26 cellular contexts compared by ENCODE assay signal in genomic region chr1:221877365-221877764, GRCh38.
"Had no signal": no experiment of that assay in that cellular context is flagged by ENCODE, and none has a peak within 500 bp of the region (broad histone marks: within the 10 kb centered on the region; RNA-seq: fewer than 3 reads in every experiment).

No MANE protein-coding gene starts in this region.

- H3K9me3 ChIP-seq: ascending aorta, MG63 had no signal

- H3K4me3 ChIP-seq: ascending aorta, cardiac muscle cell, MG63 had no signal

- H3K27me3 ChIP-seq: ascending aorta, cardiac muscle cell, MG63 had no signal

- H3K4me1 ChIP-seq: ascending aorta had no signal

- DNase-seq: activated B cell treated with CpG ODN at 0.5 μM for 24 hours; activated CD4-positive, alpha-beta T cell treated with anti-CD3 and anti-CD28 coated beads for 4 hours; activated CD4-positive, alpha-beta T cell treated with anti-CD3 and anti-CD28 coated beads, Interleukin-2, amount 50 U/mL, for 4 hours; activated CD4-positive, CD25-positive, alpha-beta regulatory T cell treated with anti-CD3 and anti-CD28 coated beads, Interleukin-2, amount 50 U/mL, for 72 hours; activated CD8-positive, alpha-beta T cell treated with anti-CD3 and anti-CD28 coated beads for 36 hours; activated gamma-delta T cell; activated naive CD4-positive, alpha-beta T cell treated with Interleukin-2 at 50 U/mL for 16 hours; activated naive CD8-positive, alpha-beta T cell treated with anti-CD3 and anti-CD28 coated beads, Interleukin-2, amount 10 ng/mL, durations not matched to agents 7 days and 5 days; activated T-cell treated with anti-CD3 and anti-CD28 coated beads, Interleukin-2, amount 50 U/mL, for 1 hour; activated T-cell treated with anti-CD3 and anti-CD28 coated beads, Interleukin-2, amount 50 U/mL, for 72 hours; amygdala; MG63; NCI-H1092; NCI-H1436 treated with DMSO at 0.1 percent for 48 hours; NCI-H1694 treated with DMSO at 0.1 percent for 48 hours; NCI-H2029; NCI-H345; NCI-H524 treated with DMSO at 0.1 percent for 48 hours; NK-92 treated with Interleukin-12 subunit alpha and Interleukin-12 subunit beta, amount 100 ng/mL, for 24 hours; Right ventricle myocardium superior; SW 1271; T-helper 2 cell; T-helper 9 cell had no signal

- H3K36me3 ChIP-seq: ascending aorta, cardiac muscle cell, MG63 had no signal

- H3K27ac ChIP-seq: ascending aorta, cardiac muscle cell, VCaP had no signal
